ENCODE assay signal across 15 cellular contexts in the genomic region with DNA sequence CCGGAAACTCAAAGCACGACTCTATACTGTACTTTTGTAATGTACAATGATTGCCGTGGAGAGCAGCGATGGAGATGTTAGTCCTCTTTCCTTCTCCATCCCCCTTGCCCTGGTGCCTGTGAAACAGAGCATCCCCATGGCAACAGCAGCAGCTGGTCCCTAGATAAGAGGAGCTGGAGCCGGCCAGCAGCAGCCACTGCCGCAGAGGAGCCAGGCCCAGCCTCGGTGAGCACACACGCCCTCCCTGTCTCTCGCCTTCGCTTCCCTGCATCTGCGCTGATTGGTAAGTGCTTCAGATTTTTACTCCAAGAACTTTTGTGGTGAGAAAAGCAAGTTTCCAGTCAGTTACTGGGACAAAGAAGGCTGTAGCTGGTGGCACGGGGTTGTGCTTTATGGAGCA. TPM values are rescaled to one million over a fixed set of nuclear protein-coding genes. Genes with fewer than 3 reads are reported as not detected.
A peak's percentile ranks its signal among the peaks of the same experiment; 100 is the strongest.
DNase-seq lines count a peak whose midpoint lies in the region; FAIRE-seq and TF ChIP-seq lines count a peak whose summit lies in the region.
"Had no signal": no experiment of that assay in that cellular context is flagged by ENCODE, and none has a peak within 500 bp of the region (broad histone marks: within the 10 kb centered on the region; RNA-seq: fewer than 3 reads in every experiment).

A gene (plus strand): TSS at position 192 of the 400 bp plus-strand sequence. CDS start 5,227 bp downstream, outside the sequence.

- no peaks in the 10 kb centered on the region for H3K36me3 ChIP-seq in HUES48 (ENCODE audit: control insufficient read depth, insufficient read depth, low read length)
- H3K36me3 ChIP-seq: left lung had no signal

- peaks cover 49% of the 10 kb centered on the region for H3K9me3 Mint-ChIP-seq in glutamatergic neuron (ENCODE audit: unreplicated experiment)
- H3K9me3 Mint-ChIP-seq: nephron had no signal

- H3K36me3 Mint-ChIP-seq in glutamatergic neuron (ENCODE audit: unreplicated experiment): peaks cover 11% of the 10 kb centered on the region
- H3K36me3 Mint-ChIP-seq: CD4-positive, CD25-positive, alpha-beta regulatory T cell had no signal

- DNase-seq in NCI-H524 (lab: John Stamatoyannopoulos, UW) (peak; percentile 72 to 88), glutamatergic neuron (peak; percentile 88), occipital lobe (lab: John Stamatoyannopoulos, UW) (peak; percentile 22), urothelium cell line (ENCODE audit: low spot score) (no peak), GF-D8 (lab: John Stamatoyannopoulos, UW) (no peak), T-helper 9 cell (no peak)
- DNase-seq: CD4-positive, CD25-positive, alpha-beta regulatory T cell; foreskin fibroblast; NCI-H1048 had no signal

- peaks cover 40% of the 10 kb centered on the region for H3K4me1 Mint-ChIP-seq in glutamatergic neuron (ENCODE audit: low read depth, unreplicated experiment)
- H3K4me1 Mint-ChIP-seq: CD4-positive, CD25-positive, alpha-beta regulatory T cell had no signal

- H3K4me3 ChIP-seq in HUES48 (ENCODE audit: low read depth, low read length): no peak within 1 kb of the TSS
- H3K4me3 ChIP-seq: left lung had no signal

- peaks cover 39% of the 10 kb centered on the region for H3K27me3 Mint-ChIP-seq in glutamatergic neuron (ENCODE audit: unreplicated experiment)

- peak within 1 kb of the TSS; percentile 100 for H3K27ac Mint-ChIP-seq in glutamatergic neuron (ENCODE audit: unreplicated experiment)
- H3K27ac Mint-ChIP-seq: CD4-positive, CD25-positive, alpha-beta regulatory T cell; nephron had no signal

- no peak for FAIRE-seq in urothelium cell line (lab: Jason Lieb, UNC)
- FAIRE-seq: astrocyte had no signal

- peak within 1 kb of the TSS; percentile 43 for H3K27ac ChIP-seq in HUES48 (ENCODE audit: low read depth, low read length)
- H3K27ac ChIP-seq: left lung had no signal

- H3K27me3 ChIP-seq in HUES48 (ENCODE audit: control insufficient read depth, insufficient read depth, low read length): 0 out of 2 replicates have a peak, but pooled peaks cover 3% of the 10 kb centered on the region
- H3K27me3 ChIP-seq: left lung had no signal

- peak within 1 kb of the TSS; percentile 99 for H3K4me3 Mint-ChIP-seq in glutamatergic neuron (ENCODE audit: unreplicated experiment)
- H3K4me3 Mint-ChIP-seq: CD4-positive, CD25-positive, alpha-beta regulatory T cell; nephron had no signal

- H3K9me3 ChIP-seq in HUES48 (ENCODE audit: control insufficient read depth, insufficient read depth, low read length): no peaks in the 10 kb centered on the region
- H3K9me3 ChIP-seq: left lung had no signal

- TF ChIP-seq CTCF in glutamatergic neuron (IDR thresholded peaks at IDR 0.05; ENCODE audit: partially characterized antibody, unreplicated experiment): no peak

- no peak within 1 kb of the TSS for H3K9ac ChIP-seq in HUES48 (ENCODE audit: low read depth, low read length)

- H3K4me1 ChIP-seq in HUES48 (ENCODE audit: control insufficient read depth, insufficient read depth, low read length): peaks cover 44% of the 10 kb centered on the region

RNA-seq across cellular contexts. Expression of the gene that starts here (rescaled TPM):
- 657 TPM for total RNA-seq in glutamatergic neuron (ENCODE audit: unreplicated experiment)
- total RNA-seq in occipital lobe: 2.7 TPM
- total RNA-seq: astrocyte; CD4-positive, CD25-positive, alpha-beta regulatory T cell; left lung; skeletal muscle tissue; T-helper 1 cell treated with Interleukin-12 subunit alpha and Interleukin-12 subunit beta and Interleukin-4 antibody, amounts not matched to agents 30 ng/mL and 1 ng/mL, for 36 hours had no signal

Comparison
In these comparisons a context has a peak if more than half of its experiments do, and no peak if none do; other contexts are left out.
1. RNA of the gene that starts here (total RNA-seq): 657 TPM in glutamatergic neuron (single experiment); 2.7 TPM in occipital lobe (single experiment); every median in the first group is over 100 times any median in the second.
2. DNase-seq: peak in NCI-H524 (2 of 2), glutamatergic neuron (single experiment) and occipital lobe (single experiment); none in urothelium cell line (single experiment), GF-D8 (single experiment) and T-helper 9 cell (single experiment).